ENCODE assay signal across 18 cellular contexts in the genomic region with DNA sequence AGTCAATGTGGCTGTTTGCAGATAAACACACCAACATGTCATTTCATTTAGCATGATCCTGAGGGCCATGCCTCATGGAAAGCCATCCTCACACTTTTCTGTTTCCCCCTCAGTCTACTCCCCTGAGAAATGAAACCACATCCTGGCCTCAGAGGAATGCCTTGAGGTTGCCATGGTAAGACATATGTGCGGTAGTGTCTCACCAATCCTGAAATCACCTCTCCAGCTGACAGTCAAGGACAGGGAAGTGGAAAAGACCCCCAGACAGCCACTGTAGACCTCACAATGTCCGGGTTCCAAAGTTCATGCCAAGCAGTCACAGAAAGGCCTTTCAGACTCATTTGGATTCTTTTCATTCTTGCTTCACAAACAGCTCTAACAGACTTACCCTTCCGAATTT.
A peak's percentile ranks its signal among the peaks of the same experiment; 100 is the strongest.
DNase-seq lines count a peak whose midpoint lies in the region; ATAC-seq, FAIRE-seq and TF ChIP-seq lines count a peak whose summit lies in the region.
"Had no signal": no experiment of that assay in that cellular context is flagged by ENCODE, and none has a peak within 500 bp of the region (broad histone marks: within the 10 kb centered on the region; RNA-seq: fewer than 3 reads in every experiment).

No MANE protein-coding gene starts in this region.

- TF ChIP-seq EP300 in GM12878 (IDR thresholded peaks at IDR 0.05; ENCODE audit: borderline replicate concordance in 1 of 2, control insufficient read depth in 1 of 2, low read depth in 2 of 2, low read length in 2 of 2), result no peak

- H2BK20ac ChIP-seq in IMR-90 (ENCODE audit: low read depth, low read length), result peak overlapping the region; percentile 57

- no peak overlapping the region; the same call in 1 of the 2 replicates for H3K27ac ChIP-seq in IMR-90 (ENCODE audit: insufficient read depth, low read length)
- H3K27ac ChIP-seq in GM12878 (ENCODE audit: control insufficient read depth, insufficient read depth), result no peak overlapping the region
- H3K27ac ChIP-seq in mesenchymal stem cell (ENCODE audit: low read length, poor library complexity, severe bottlenecking), result no peak overlapping the region
- H3K27ac ChIP-seq: gastrocnemius medialis had no signal

- H3K9me1 ChIP-seq in IMR-90 (ENCODE audit: insufficient read depth, low read length), result peaks cover 5% of the 10 kb centered on the region; the same call in 1 of the 2 replicates

- H3K9me3 ChIP-seq in IMR-90 (ENCODE audit: control insufficient read depth, insufficient read depth, low read length) (no peaks in the 10 kb centered on the region), GM12878 (replicated peaks; ENCODE audit: control insufficient read depth, insufficient read depth, low read length) (no peaks in the 10 kb centered on the region), mesenchymal stem cell (ENCODE audit: control insufficient read depth, low read length) (no peaks in the 10 kb centered on the region)
- H3K9me3 ChIP-seq: Caco-2, gastrocnemius medialis had no signal

- POLR2A ChIA-PET in IMR-90 (lab: Charles Lee; ENCODE audit: unreplicated experiment), result no interaction called here
- POLR2A ChIA-PET in GM12878 (lab: Charles Lee), result no interaction called here

- H3K56ac ChIP-seq in IMR-90 (ENCODE audit: extremely low read depth, insufficient read depth, low read length), result no peak overlapping the region

- BruUV-seq in IMR-90 (replicated peaks; lab: Mats Ljungman, UMichigan), result no TSS peak
- no TSS peak for BruUV-seq in GM12878 (replicated peaks; lab: Mats Ljungman, UMichigan)

- TF ChIP-seq POLR2A in IMR-90 (IDR thresholded peaks at IDR 0.05; ENCODE audit: low read depth, low read length), result no peak
- TF ChIP-seq POLR2A in GM12878 (IDR thresholded peaks at IDR 0.05; ENCODE audit: low read depth, low read length), result no peak

- H3K4ac ChIP-seq in IMR-90 (ENCODE audit: low read depth, low read length) (peak overlapping the region; percentile 52), mesenchymal stem cell (ENCODE audit: low read depth in 1 of 2, low read length in 2 of 2) (peak overlapping the region in 1 of 2 experiments; percentile 4)

- H2BK5ac ChIP-seq in IMR-90 (ENCODE audit: low read depth, low read length, poor library complexity, severe bottlenecking) (no peak overlapping the region), mesenchymal stem cell (ENCODE audit: low read depth, low read length, poor library complexity, severe bottlenecking) (no peak overlapping the region)

- peak overlapping the region; percentile 5 for H3K14ac ChIP-seq in IMR-90 (replicated peaks; ENCODE audit: low read depth, low read length)
- no peak overlapping the region for H3K14ac ChIP-seq in mesenchymal stem cell (ENCODE audit: low read length in 2 of 2)

- TF ChIP-seq CTCF in IMR-90 (conservative IDR thresholded peaks at IDR 0.05; ENCODE audit: low read depth, low read length) (no peak), GM12878 (IDR thresholded peaks at IDR 0.05 in 2 of 3, conservative IDR thresholded peaks at IDR 0.05 in 1 of 3; ENCODE audit: control insufficient read depth in 2 of 3, extremely low read depth in 1 of 3, insufficient read depth in 1 of 3, low read depth in 3 of 3, low read length in 3 of 3) (no peak)

- in situ Hi-C loops in IMR-90 (cut with MboI; ENCODE audit: low sequenced_read_pairs), result loop anchor here (5.0 to 25.0 kb wide), 2 partner anchors 215 to 790 kb away; no protein-coding TSS in a partner anchor
- in situ Hi-C loops in GM12878 (cut with MboI), result loop anchor here (5.0 to 25.0 kb wide), 3 partner anchors 215 to 790 kb away; no protein-coding TSS in a partner anchor

- H3K4me3 ChIP-seq in IMR-90 (ENCODE audit: insufficient read depth, low read depth, low read length), result no peak overlapping the region
- no peak overlapping the region for H3K4me3 ChIP-seq in GM12878
- no peak overlapping the region for H3K4me3 ChIP-seq in mesenchymal stem cell (ENCODE audit: insufficient read depth in 1 of 2, low read depth in 1 of 2, low read length in 2 of 2)
- H3K4me3 ChIP-seq: gastrocnemius medialis had no signal

- peak overlapping the region; percentile 36; the same call in 1 of the 2 replicates for H2AK5ac ChIP-seq in IMR-90 (ENCODE audit: low read depth, low read length)
- H2AK5ac ChIP-seq in mesenchymal stem cell (ENCODE audit: low read length, severe bottlenecking), result no peak overlapping the region

- ATAC-seq in IMR-90 (ENCODE audit: low read depth) (0 out of 2 replicates have a peak, but pooled peaks have one; percentile 5), GM12878 (no peak), GM18517 (IDR thresholded peaks at IDR 0.05; ENCODE audit: unreplicated experiment) (no peak), HG03095 (IDR thresholded peaks at IDR 0.05; ENCODE audit: unreplicated experiment) (no peak)
- ATAC-seq: gastrocnemius medialis; left ventricle myocardium superior; stimulated activated naive CD8-positive, alpha-beta T cell treated with anti-CD3 and anti-CD28 coated beads, Interleukin-15, amount 100 ng/mL, for 72 hours had no signal

- H2AFZ ChIP-seq in IMR-90 (replicated peaks; ENCODE audit: low read length, poor library complexity) (peak overlapping the region; percentile 0), GM12878 (ENCODE audit: control insufficient read depth, low read depth, low read length) (no peak overlapping the region), mesenchymal stem cell (ENCODE audit: low read depth, low read length) (no peak overlapping the region)

- DNase-seq in AG20443 (ENCODE audit: low spot score), result peak; percentile 38
- DNase-seq in IMR-90, result peak; percentile 37
- DNase-seq in GM12878 (ENCODE audit: low read depth, low spot score), result peak; percentile 8
- DNase-seq in mesenchymal stem cell, result peak; percentile 62
- no peak for DNase-seq in activated CD4-positive, alpha-beta T cell treated with anti-CD3 and anti-CD28 coated beads for 48 hours
- no peak for DNase-seq in activated CD4-positive, alpha-beta T cell treated with anti-CD3 and anti-CD28 coated beads for 1 hour
- DNase-seq: activated CD4-positive, alpha-beta memory T cell treated with anti-CD3 and anti-CD28 coated beads, Interleukin-2, amount 10 ng/mL, durations not matched to agents 7 days and 5 days; activated naive CD8-positive, alpha-beta T cell treated with anti-CD3 and anti-CD28 coated beads for 36 hours; activated T-cell treated with anti-CD3 and anti-CD28 coated beads, Interleukin-2, amount 50 U/mL, for 48 hours; Caco-2; gastrocnemius medialis; HFFc6; left ventricle myocardium superior; NCI-H1048; posterior cingulate gyrus; stimulated activated naive CD8-positive, alpha-beta T cell treated with anti-CD3 and anti-CD28 coated beads, Interleukin-15, amount 100 ng/mL, for 72 hours had no signal

- H3K36me3 ChIP-seq in IMR-90 (ENCODE audit: control insufficient read depth, insufficient read depth, low read length), result no peaks in the 10 kb centered on the region
- no peaks in the 10 kb centered on the region for H3K36me3 ChIP-seq in GM12878 (ENCODE audit: control insufficient read depth in 2 of 2, insufficient read depth in 2 of 2, low read length in 1 of 2)
- H3K36me3 ChIP-seq in mesenchymal stem cell (ENCODE audit: control insufficient read depth in 1 of 2, insufficient read depth in 2 of 2, low read depth in 1 of 2, low read length in 2 of 2), result no peaks in the 10 kb centered on the region
- H3K36me3 ChIP-seq: gastrocnemius medialis had no signal

- intact Hi-C loops in IMR-90 (cut with micrococcal nuclease) (loop anchor here (2.0 to 5.0 kb wide), 2 partner anchors 60 to 95 kb away; no protein-coding TSS in a partner anchor), GM12878 (cut with micrococcal nuclease; ENCODE audit: unreplicated experiment) (no loop called here)

- 100% methylated on average over 1 of the region's 3 CpGs; no CpG with 5 or more reads in 1 of the 2 experiments for WGBS in IMR-90 (ENCODE audit: extremely low coverage in 2 of 2, insufficient read length in 1 of 2), 2 experiments
- 10% methylated on average over 3 of the region's 3 CpGs for WGBS in GM12878 (ENCODE audit: insufficient coverage, insufficient replicate concordance, low lambda C conversion rate, missing lambda C conversion rate)
- 37% methylated on average over 2 of the region's 3 CpGs for WGBS in mesenchymal stem cell

- peak overlapping the region in 1 of 2 experiments; percentile 56; a peak in 2 of 4 replicates for H4K8ac ChIP-seq in IMR-90 (ENCODE audit: low read depth in 2 of 2, low read length in 2 of 2)
- H4K8ac ChIP-seq in mesenchymal stem cell (ENCODE audit: low read length), result no peak overlapping the region

- SMC1A ChIA-PET in GM12878 (lab: Charles Lee; ENCODE audit: uncharacterized antibody, unreplicated experiment), result interaction anchor here (0.7 to 8.2 kb wide), 10 partner anchors 19 to 849 kb away, joined by 3 to 198 read pairs (median 4); no protein-coding TSS in a partner anchor

- H3K23ac ChIP-seq in IMR-90 (ENCODE audit: low read depth, low read length), result 0 out of 2 replicates have a peak overlapping the region, but pooled peaks have one; percentile 61
- no peak overlapping the region for H3K23ac ChIP-seq in mesenchymal stem cell (ENCODE audit: low read length in 2 of 2)

- TF ChIP-seq RAD21 in IMR-90 (IDR thresholded peaks at IDR 0.05; ENCODE audit: low read length) (no peak), GM12878 (IDR thresholded peaks at IDR 0.05; ENCODE audit: insufficient read depth, low read depth, low read length) (no peak)

- no peak for FAIRE-seq in GM12878 (lab: Jason Lieb, UNC)

- H2BK15ac ChIP-seq in IMR-90 (ENCODE audit: low read depth, low read length) (0 out of 3 replicates have a peak overlapping the region, but pooled peaks have one; percentile 25), mesenchymal stem cell (ENCODE audit: low read depth, poor library complexity, severe bottlenecking) (no peak overlapping the region)

- CTCF ChIA-PET in IMR-90 (lab: Yijun Ruan, JAX) (interaction anchor here (0.7 to 7.0 kb wide), 4 partner anchors 19 to 227 kb away, joined by 3 to 119 read pairs (median 23); no protein-coding TSS in a partner anchor), GM12878 (lab: Yijun Ruan, JAX) (interaction anchor here (0.9 to 14.9 kb wide), 11 partner anchors 13 to 370 kb away, joined by 3 to 462 read pairs (median 3); no protein-coding TSS in a partner anchor)

- dilution Hi-C loops in IMR-90 (cut with HindIII; ENCODE audit: low sequenced_read_pairs, unreplicated experiment), result no loop called here

- no peaks in the 10 kb centered on the region for H4K20me1 ChIP-seq in IMR-90 (ENCODE audit: insufficient read depth, low read length)
- H4K20me1 ChIP-seq in GM12878 (ENCODE audit: control insufficient read depth, insufficient read depth), result no peaks in the 10 kb centered on the region

- RAD21 ChIA-PET in GM12878 (lab: Charles Lee; ENCODE audit: unreplicated experiment), result interaction anchor here (7.4 kb wide), 1 partner anchor 212 kb away, joined by 153 read pairs; no protein-coding TSS in a partner anchor

- 0 out of 2 replicates have a peak, but pooled peaks cover under 1% of the 10 kb centered on the region for H3K27me3 ChIP-seq in IMR-90 (ENCODE audit: control insufficient read depth, insufficient read depth, low read length)
- no peaks in the 10 kb centered on the region; a peak in 2 of 4 replicates for H3K27me3 ChIP-seq in GM12878 (replicated peaks in 1 of 2; ENCODE audit: control insufficient read depth in 2 of 2, insufficient read depth in 2 of 2, low read length in 1 of 2)
- H3K27me3 ChIP-seq in mesenchymal stem cell (ENCODE audit: control insufficient read depth in 1 of 2, insufficient read depth in 1 of 2, low read length in 2 of 2), result peaks cover 0 to 4% of the 10 kb centered on the region in 2 experiments
- H3K27me3 ChIP-seq: gastrocnemius medialis had no signal

- H4K5ac ChIP-seq in IMR-90 (ENCODE audit: low read depth, low read length), result peak overlapping the region; percentile 19; the same call in 1 of the 2 replicates

- H2BK120ac ChIP-seq in IMR-90 (ENCODE audit: low read depth, low read length) (peak overlapping the region; percentile 6; the same call in 1 of the 2 replicates), mesenchymal stem cell (ENCODE audit: low read depth, low read length) (peak overlapping the region; percentile 2)

- H4K91ac ChIP-seq in IMR-90 (ENCODE audit: insufficient read depth, low read depth, low read length), result peak overlapping the region; percentile 66; the same call in 1 of the 2 replicates
- no peak overlapping the region for H4K91ac ChIP-seq in mesenchymal stem cell (ENCODE audit: low read length)

- H2BK12ac ChIP-seq in mesenchymal stem cell (ENCODE audit: low read length in 2 of 2), result peak overlapping the region; percentile 12 to 29

- no peak overlapping the region for H3K4me2 ChIP-seq in IMR-90 (ENCODE audit: low read depth, low read length)
- H3K4me2 ChIP-seq in GM12878 (ENCODE audit: control insufficient read depth, insufficient read depth), result no peak overlapping the region
- H3K4me2 ChIP-seq in mesenchymal stem cell (ENCODE audit: low read length, poor library complexity, severe bottlenecking), result no peak overlapping the region

- H2AK9ac ChIP-seq in IMR-90 (replicated peaks; ENCODE audit: low read depth, low read length, poor library complexity), result no peak overlapping the region

- H3K79me2 ChIP-seq in GM12878 (ENCODE audit: control insufficient read depth, insufficient read depth, low read length), result no peaks in the 10 kb centered on the region

- H3K9ac ChIP-seq in IMR-90 (ENCODE audit: low read depth, low read length), result no peak overlapping the region
- H3K9ac ChIP-seq in GM12878 (ENCODE audit: control insufficient read depth, insufficient read depth, low read length), result no peak overlapping the region
- no peak overlapping the region for H3K9ac ChIP-seq in mesenchymal stem cell (ENCODE audit: low read length)

- H3K18ac ChIP-seq in IMR-90 (ENCODE audit: low read depth, low read length), result peak overlapping the region; percentile 63
- H3K18ac ChIP-seq in mesenchymal stem cell (ENCODE audit: low read depth in 1 of 2, low read length in 2 of 2), result peak overlapping the region; percentile 9 to 76

- H3K79me1 ChIP-seq in IMR-90 (ENCODE audit: low read depth in 1 of 2, low read length in 2 of 2) (no peaks in the 10 kb centered on the region), mesenchymal stem cell (replicated peaks; ENCODE audit: low read length, poor library complexity, severe bottlenecking) (no peaks in the 10 kb centered on the region)

- peaks cover 17% of the 10 kb centered on the region for H3K4me1 ChIP-seq in IMR-90 (ENCODE audit: control insufficient read depth, insufficient read depth, low read length)
- no peaks in the 10 kb centered on the region for H3K4me1 ChIP-seq in GM12878 (ENCODE audit: control insufficient read depth, insufficient read depth, low read length)
- peaks cover 8% of the 10 kb centered on the region for H3K4me1 ChIP-seq in mesenchymal stem cell (ENCODE audit: control insufficient read depth, insufficient read depth, low read depth, low read length)

Comparison
In these comparisons a context has a peak if more than half of its experiments do, and no peak if none do; other contexts are left out.
1. DNase-seq: peak in AG20443 (single experiment), IMR-90 (single experiment), GM12878 (single experiment) and mesenchymal stem cell (single experiment); none in activated CD4-positive, alpha-beta T cell treated with anti-CD3 and anti-CD28 coated beads for 48 hours (single experiment) and activated CD4-positive, alpha-beta T cell treated with anti-CD3 and anti-CD28 coated beads for 1 hour (single experiment).